Comparison of ENCODE assay signal across 22 cellular contexts in the genomic region with DNA sequence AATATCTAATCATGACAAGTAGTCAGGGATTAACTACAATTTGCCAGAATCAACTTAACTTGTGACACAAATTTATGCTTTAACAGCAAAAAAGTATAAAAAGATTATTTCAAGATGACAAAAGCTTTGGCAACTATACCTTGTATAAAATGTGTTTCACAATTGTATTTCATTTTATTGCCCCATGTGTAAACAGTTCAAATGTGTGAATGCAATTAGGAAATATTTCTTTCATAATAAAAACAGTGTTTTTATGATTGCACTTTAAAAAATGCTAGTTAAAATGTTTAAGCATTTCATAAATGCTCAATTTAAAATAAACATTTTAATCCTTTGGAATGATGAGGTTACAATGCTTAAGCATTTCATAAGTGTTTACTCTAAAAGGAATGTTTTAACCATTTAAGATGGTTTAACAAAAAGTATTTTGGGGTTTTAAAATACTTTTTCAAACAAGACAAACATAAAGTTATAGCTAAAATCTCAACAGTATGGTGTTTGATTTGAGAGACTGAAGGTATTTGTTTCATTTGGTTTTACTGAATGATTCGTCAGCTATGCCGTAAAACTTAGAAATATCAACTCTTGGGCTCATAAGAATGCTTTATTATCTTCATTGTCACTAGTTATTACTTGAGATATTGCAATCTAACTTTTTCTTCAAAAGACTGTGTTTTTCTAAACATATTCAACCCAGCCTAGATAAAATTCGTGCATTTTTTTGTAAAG. TPM values are rescaled to one million over a fixed set of nuclear protein-coding genes. Genes with fewer than 3 reads are reported as not detected.
"Had no signal": no experiment of that assay in that cellular context is flagged by ENCODE, and none has a peak within 500 bp of the region (broad histone marks: within the 10 kb centered on the region; RNA-seq: fewer than 3 reads in every experiment).

No MANE protein-coding gene starts in this region.

- ATAC-seq: activated T-cell treated with anti-CD3 and anti-CD28 coated beads, Interleukin-2, amount 50 U/mL, for 72 hours; left colon; lower lobe of right lung; right cardiac atrium had no signal

- H3K27me3 ChIP-seq: stomach, testis, upper lobe of left lung had no signal

- H3K4me3 ChIP-seq: lower lobe of right lung, prostate gland, stomach, testis, upper lobe of left lung had no signal

- H3K27ac ChIP-seq: lower lobe of right lung, prostate gland, stomach, testis, upper lobe of left lung, VCaP had no signal

- DNase-seq: activated CD4-positive, alpha-beta memory T cell treated with anti-CD3 and anti-CD28 coated beads, Interleukin-2, amount 10 ng/mL, durations not matched to agents 7 days and 5 days; activated CD4-positive, alpha-beta T cell treated with anti-CD3 and anti-CD28 coated beads for 4 hours; activated gamma-delta T cell; activated naive CD8-positive, alpha-beta T cell treated with anti-CD3 and anti-CD28 coated beads for 36 hours; activated T-cell treated with anti-CD3 and anti-CD28 coated beads, Interleukin-2, amount 50 U/mL, for 72 hours; aorta; effector CD8-positive, alpha-beta T cell; head of caudate nucleus; left colon; lower lobe of right lung; nephron progenitor cell; occipital lobe; right cardiac atrium; stimulated activated CD4-positive, alpha-beta T cell treated with anti-CD3 and anti-CD28 coated beads, Interleukin-1b, Interleukin-23, amount 100 ng/mL, for 48 hours; stomach; T1000; testis; upper lobe of left lung had no signal

- FAIRE-seq: frontal cortex had no signal

- H3K9me3 ChIP-seq: lower lobe of right lung, prostate gland, stomach, testis, upper lobe of left lung had no signal

- H3K4me1 ChIP-seq: prostate gland, stomach, testis had no signal

- H3K36me3 ChIP-seq: lower lobe of right lung, prostate gland, stomach, upper lobe of left lung had no signal

RNA-seq across cellular contexts. Expression of a gene that starts 50.1 kb away (rescaled TPM):
- total RNA-seq: activated CD4-positive, alpha-beta memory T cell treated with anti-CD3 and anti-CD28 coated beads, Interleukin-2, amount 10 ng/mL, durations not matched to agents 7 days and 5 days; activated naive CD8-positive, alpha-beta T cell treated with anti-CD3 and anti-CD28 coated beads for 36 hours; activated T-cell treated with anti-CD3 and anti-CD28 coated beads, Interleukin-2, amount 50 U/mL, for 72 hours; fibroblast of lung; left colon had no signal
- polyA plus RNA-seq: fibroblast of lung had no signal
